In the genomic region with DNA sequence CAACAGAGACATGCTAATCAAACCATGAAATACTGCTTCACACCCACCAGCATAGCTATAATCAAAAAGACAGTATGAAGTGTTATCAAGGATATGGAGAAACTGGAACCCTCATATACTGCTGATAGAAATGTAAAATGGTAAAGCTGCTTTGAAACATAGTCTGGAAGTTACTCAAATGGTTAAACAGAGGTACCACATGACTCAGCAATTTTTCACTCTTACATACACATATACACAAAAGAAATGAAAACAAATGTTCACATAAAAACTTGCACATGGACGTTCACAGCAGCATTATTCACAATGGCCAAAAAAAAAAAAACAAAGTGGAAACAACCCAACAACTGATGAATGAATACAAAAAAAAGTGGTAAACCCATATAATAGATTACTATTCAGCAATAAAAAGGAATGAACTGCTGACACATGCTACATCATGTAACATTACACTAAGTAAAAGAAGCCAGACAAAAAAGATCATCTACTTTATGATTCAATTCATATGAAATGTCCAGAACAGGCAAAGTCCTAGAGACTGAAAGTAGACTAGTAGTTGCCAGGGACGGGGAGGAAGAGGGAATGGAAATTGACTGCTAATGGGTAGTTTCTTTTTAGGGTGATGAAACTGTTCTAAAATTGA, we compare ENCODE assay signal across 13 cellular contexts. TPM values are rescaled to one million over a fixed set of nuclear protein-coding genes. Genes with fewer than 3 reads are reported as not detected.
DNase-seq lines count a peak whose midpoint lies in the region; ATAC-seq and TF ChIP-seq lines count a peak whose summit lies in the region.
"Had no signal": no experiment of that assay in that cellular context is flagged by ENCODE, and none has a peak within 500 bp of the region (broad histone marks: within the 10 kb centered on the region; RNA-seq: fewer than 3 reads in every experiment).

No MANE protein-coding gene starts in this region.

- no peaks in the 10 kb centered on the region for H3K27me3 ChIP-seq in RWPE2 (ENCODE audit: insufficient read depth, poor library complexity, severe bottlenecking)
- H3K27me3 ChIP-seq in fibroblast of lung (ENCODE audit: control insufficient read depth, insufficient read depth, low read length), result no peaks in the 10 kb centered on the region
- H3K27me3 ChIP-seq: thyroid gland had no signal

- H3K36me3 ChIP-seq in RWPE2 (ENCODE audit: low read depth) (0 out of 2 replicates have a peak, but pooled peaks cover 4% of the 10 kb centered on the region), fibroblast of lung (ENCODE audit: control insufficient read depth, insufficient read depth, low read length) (no peaks in the 10 kb centered on the region)
- H3K36me3 ChIP-seq: thyroid gland had no signal

- H3K9ac ChIP-seq in fibroblast of lung (ENCODE audit: insufficient read depth, low read length), result no peak overlapping the region

- TF ChIP-seq CTCF in RWPE2 (IDR thresholded peaks at IDR 0.05; ENCODE audit: poor library complexity, severe bottlenecking) (no peak), fibroblast of lung (conservative IDR thresholded peaks at IDR 0.05 in 1 of 2, IDR thresholded peaks at IDR 0.05 in 1 of 2; ENCODE audit: low read depth in 1 of 2, low read length in 2 of 2) (no peak)

- no peaks in the 10 kb centered on the region for H3K27me3 Mint-ChIP-seq in activated naive CD4-positive, alpha-beta T cell treated with anti-CD3 and anti-CD28 coated beads, Interleukin-2, amount 50 U/mL, for 24 hours
- H3K27me3 Mint-ChIP-seq in activated naive CD4-positive, alpha-beta T cell treated with anti-CD3 and anti-CD28 coated beads, Interleukin-2, amount 10 ng/mL, durations not matched to agents 7 days and 5 days, result no peaks in the 10 kb centered on the region
- no peaks in the 10 kb centered on the region for H3K27me3 Mint-ChIP-seq in stimulated activated memory B cell treated with anti-CD40 and anti-IgM and Interleukin-4, amounts not matched to agents 10 μg/mL and 1 μg/mL and 100 μg/mL, for 72 hours

- H3K4me2 ChIP-seq in fibroblast of lung (ENCODE audit: extremely low read depth, insufficient read depth, low read length), result peak overlapping the region; percentile 19

- H4K20me1 ChIP-seq in fibroblast of lung (ENCODE audit: control insufficient read depth, extremely low read depth, insufficient read depth, low read length), result no peaks in the 10 kb centered on the region

- peaks cover 15% of the 10 kb centered on the region for H3K36me3 Mint-ChIP-seq in activated naive CD4-positive, alpha-beta T cell treated with anti-CD3 and anti-CD28 coated beads, Interleukin-2, amount 50 U/mL, for 24 hours
- H3K36me3 Mint-ChIP-seq in activated naive CD4-positive, alpha-beta T cell treated with anti-CD3 and anti-CD28 coated beads, Interleukin-2, amount 10 ng/mL, durations not matched to agents 7 days and 5 days, result peaks cover 26% of the 10 kb centered on the region
- peaks cover 31% of the 10 kb centered on the region for H3K36me3 Mint-ChIP-seq in stimulated activated memory B cell treated with anti-CD40 and anti-IgM and Interleukin-4, amounts not matched to agents 10 μg/mL and 1 μg/mL and 100 μg/mL, for 72 hours

- H3K9me3 ChIP-seq in RWPE2 (ENCODE audit: severe bottlenecking), result no peaks in the 10 kb centered on the region
- H3K9me3 ChIP-seq in fibroblast of lung (ENCODE audit: control insufficient read depth, insufficient read depth, low read depth, low read length), result no peaks in the 10 kb centered on the region
- H3K9me3 ChIP-seq: thyroid gland had no signal

- H3K9me3 Mint-ChIP-seq in activated naive CD4-positive, alpha-beta T cell treated with anti-CD3 and anti-CD28 coated beads, Interleukin-2, amount 50 U/mL, for 24 hours, result no peaks in the 10 kb centered on the region
- peaks cover 7% of the 10 kb centered on the region for H3K9me3 Mint-ChIP-seq in activated naive CD4-positive, alpha-beta T cell treated with anti-CD3 and anti-CD28 coated beads, Interleukin-2, amount 10 ng/mL, durations not matched to agents 7 days and 5 days
- H3K9me3 Mint-ChIP-seq in stimulated activated memory B cell treated with anti-CD40 and anti-IgM and Interleukin-4, amounts not matched to agents 10 μg/mL and 1 μg/mL and 100 μg/mL, for 72 hours, result no peaks in the 10 kb centered on the region

- H3K4me1 Mint-ChIP-seq in activated naive CD4-positive, alpha-beta T cell treated with anti-CD3 and anti-CD28 coated beads, Interleukin-2, amount 50 U/mL, for 24 hours, result peaks cover 76% of the 10 kb centered on the region
- H3K4me1 Mint-ChIP-seq in activated naive CD4-positive, alpha-beta T cell treated with anti-CD3 and anti-CD28 coated beads, Interleukin-2, amount 10 ng/mL, durations not matched to agents 7 days and 5 days, result peaks cover 45% of the 10 kb centered on the region
- H3K4me1 Mint-ChIP-seq in stimulated activated memory B cell treated with anti-CD40 and anti-IgM and Interleukin-4, amounts not matched to agents 10 μg/mL and 1 μg/mL and 100 μg/mL, for 72 hours, result peaks cover 65% of the 10 kb centered on the region

- H2AFZ ChIP-seq in fibroblast of lung (ENCODE audit: low read length), result no peak overlapping the region

- H3K27ac ChIP-seq in RWPE2 (ENCODE audit: poor library complexity, severe bottlenecking), result no peak overlapping the region
- H3K27ac ChIP-seq in fibroblast of lung (ENCODE audit: insufficient read depth, low read length), result peak overlapping the region; percentile 26
- H3K27ac ChIP-seq: thyroid gland had no signal

- H3K4me3 ChIP-seq in RWPE2 (ENCODE audit: severe bottlenecking) (no peak overlapping the region), fibroblast of lung (replicated peaks in 1 of 4; ENCODE audit: control extremely low read depth in 1 of 4, insufficient read depth in 1 of 4, low read depth in 3 of 4, low read length in 4 of 4) (peak overlapping the region in 1 of 4 experiments; percentile 19)
- H3K4me3 ChIP-seq: thyroid gland had no signal

- peaks cover 89% of the 10 kb centered on the region for H3K79me2 ChIP-seq in fibroblast of lung (ENCODE audit: control insufficient read depth, insufficient read depth, low read length)

- peak overlapping the region; percentile 36 for H3K27ac Mint-ChIP-seq in activated naive CD4-positive, alpha-beta T cell treated with anti-CD3 and anti-CD28 coated beads, Interleukin-2, amount 50 U/mL, for 24 hours
- H3K27ac Mint-ChIP-seq in activated naive CD4-positive, alpha-beta T cell treated with anti-CD3 and anti-CD28 coated beads, Interleukin-2, amount 10 ng/mL, durations not matched to agents 7 days and 5 days, result no peak overlapping the region
- peak overlapping the region; percentile 71 for H3K27ac Mint-ChIP-seq in stimulated activated memory B cell treated with anti-CD40 and anti-IgM and Interleukin-4, amounts not matched to agents 10 μg/mL and 1 μg/mL and 100 μg/mL, for 72 hours

- no peak for DNase-seq in activated naive CD4-positive, alpha-beta T cell treated with anti-CD3 and anti-CD28 coated beads, Interleukin-2, amount 10 ng/mL, durations not matched to agents 7 days and 5 days
- DNase-seq in RWPE2 (ENCODE audit: low spot score) (no peak), fibroblast of lung (ENCODE audit: low read depth in 2 of 2) (peak; percentile 64 to 81), GM19240 (ENCODE audit: insufficient read length, low spot score) (no peak), NCI-H2107 (lab: John Stamatoyannopoulos, UW) (no peak), H4 (ENCODE audit: low spot score) (no peak)
- DNase-seq: activated naive CD4-positive, alpha-beta T cell treated with anti-CD3 and anti-CD28 coated beads, Interleukin-2, amount 50 U/mL, for 16 hours; Kasumi-1; midbrain; NCI-H446; thyroid gland had no signal

- 0 out of 3 replicates have a peak, but pooled peaks have one; percentile 51 for ATAC-seq in RWPE2 (ENCODE audit: low read depth)
- ATAC-seq in stimulated activated memory B cell treated with anti-CD40 and anti-IgM and Interleukin-4, amounts not matched to agents 10 μg/mL and 1 μg/mL and 100 μg/mL, for 72 hours, result no peak

- peak overlapping the region; percentile 55 for H3K4me3 Mint-ChIP-seq in activated naive CD4-positive, alpha-beta T cell treated with anti-CD3 and anti-CD28 coated beads, Interleukin-2, amount 50 U/mL, for 24 hours
- H3K4me3 Mint-ChIP-seq in activated naive CD4-positive, alpha-beta T cell treated with anti-CD3 and anti-CD28 coated beads, Interleukin-2, amount 10 ng/mL, durations not matched to agents 7 days and 5 days, result no peak overlapping the region
- no peak overlapping the region for H3K4me3 Mint-ChIP-seq in stimulated activated memory B cell treated with anti-CD40 and anti-IgM and Interleukin-4, amounts not matched to agents 10 μg/mL and 1 μg/mL and 100 μg/mL, for 72 hours

- peaks cover 20% of the 10 kb centered on the region for H3K4me1 ChIP-seq in RWPE2 (ENCODE audit: insufficient read depth, poor library complexity, severe bottlenecking)
- H3K4me1 ChIP-seq in fibroblast of lung (ENCODE audit: control insufficient read depth, extremely low read depth, insufficient read depth, low read length), result peaks cover 2% of the 10 kb centered on the region

- CTCF ChIA-PET in activated naive CD4-positive, alpha-beta T cell treated with anti-CD3 and anti-CD28 coated beads, Interleukin-2, amount 10 ng/mL, durations not matched to agents 7 days and 5 days (lab: Charles Lee), result no interaction called here

RNA-seq across cellular contexts. Expression of a gene that starts 23.2 kb away (rescaled TPM):
- 33.6 and 41.3 TPM in 2 replicates for total RNA-seq in fibroblast of lung
- 27.7 and 37.7 TPM in 2 replicates for polyA plus RNA-seq in fibroblast of lung
- polyA plus RNA-seq in fibroblast of lung (2012), result 17.4 and 22.4 TPM in 2 replicates
- 17.3 and 23.4 TPM in 2 replicates for polyA minus RNA-seq in fibroblast of lung (ENCODE audit: low replicate concordance)
- 17.4 and 22.1 TPM in 2 replicates for total RNA-seq in H4 (2014; rRNA removed; shearing (Covaris generic))

Comparison
In these comparisons a context has a peak if more than half of its experiments do, and no peak if none do; other contexts are left out.
1. DNase-seq: peak in fibroblast of lung (2 of 2); none in activated naive CD4-positive, alpha-beta T cell treated with anti-CD3 and anti-CD28 coated beads, Interleukin-2, amount 10 ng/mL, durations not matched to agents 7 days and 5 days (single experiment), RWPE2 (single experiment), GM19240 (single experiment), NCI-H2107 (single experiment) and H4 (single experiment).